ENCODE assay signal across 3 cellular contexts in the genomic region with DNA sequence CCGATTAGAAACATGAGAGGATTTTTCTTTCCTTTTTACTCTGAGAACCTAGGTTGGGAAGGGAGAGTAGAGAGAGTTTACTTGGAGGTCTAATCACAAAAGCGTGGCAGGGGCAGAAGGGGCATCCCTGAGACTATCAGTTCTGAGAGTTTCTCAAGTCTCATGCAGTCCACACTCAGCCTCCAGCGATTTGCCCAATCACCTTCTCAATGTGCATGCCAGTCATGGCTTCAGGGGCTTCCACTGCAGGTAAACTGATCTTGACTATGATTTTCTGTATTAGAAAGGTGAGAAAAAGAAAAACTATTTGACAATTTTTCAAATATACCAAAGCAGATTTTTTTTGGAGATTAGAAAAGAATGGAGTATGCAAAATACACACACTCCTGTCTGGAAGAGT.
"Had no signal": no experiment of that assay in that cellular context is flagged by ENCODE, and none has a peak within 500 bp of the region (broad histone marks: within the 10 kb centered on the region; RNA-seq: fewer than 3 reads in every experiment).

No MANE protein-coding gene starts in this region.

- DNase-seq: GDM1, GF-D8 had no signal

- H3K4me3 ChIP-seq: GM12878 had no signal

- ATAC-seq: GM12878 had no signal
